ENCODE assay signal across 8 cellular contexts in the genomic region with DNA sequence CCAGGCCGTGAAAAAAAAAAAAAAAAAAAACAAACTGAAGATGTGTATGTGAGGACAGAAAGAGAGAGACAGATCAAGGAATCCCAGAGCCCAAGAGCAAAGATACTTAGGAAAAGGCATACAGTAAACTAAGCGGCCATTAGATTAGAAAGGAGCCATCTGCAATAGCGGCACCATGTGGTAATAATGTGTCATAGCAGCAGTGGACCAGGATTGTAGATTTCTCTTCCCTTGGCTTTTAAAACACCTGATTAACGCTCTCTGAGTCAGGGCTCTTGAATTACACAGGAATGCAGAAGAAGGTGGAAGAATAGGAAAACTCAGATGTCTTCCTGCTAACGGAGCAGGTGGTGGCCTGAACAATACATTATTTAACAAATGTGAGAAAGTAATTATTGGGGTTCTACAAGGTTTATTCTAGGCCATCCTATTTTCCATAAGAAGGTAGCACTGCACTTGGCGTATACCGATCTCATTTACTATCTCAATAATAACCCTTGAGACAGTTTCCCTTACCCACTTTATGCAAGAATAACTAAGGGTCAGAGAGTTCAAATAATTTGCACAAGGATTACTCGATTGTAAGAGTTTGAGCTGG.
DNase-seq lines count a peak whose midpoint lies in the region; ATAC-seq, FAIRE-seq and TF ChIP-seq lines count a peak whose summit lies in the region.

No MANE protein-coding gene starts in this region.

- H3K4me3 Mint-ChIP-seq in stimulated activated naive CD8-positive, alpha-beta T cell treated with anti-CD3 and anti-CD28 coated beads, Interleukin-15, amount 100 ng/mL, for 72 hours: no peak overlapping the region

- no peaks in the 10 kb centered on the region for H3K9me3 ChIP-seq in adrenal gland (replicated peaks in 1 of 3)

- no peaks in the 10 kb centered on the region for H3K9me3 Mint-ChIP-seq in stimulated activated naive CD8-positive, alpha-beta T cell treated with anti-CD3 and anti-CD28 coated beads, Interleukin-15, amount 100 ng/mL, for 72 hours

- H3K27ac Mint-ChIP-seq in stimulated activated naive CD8-positive, alpha-beta T cell treated with anti-CD3 and anti-CD28 coated beads, Interleukin-15, amount 100 ng/mL, for 72 hours: no peak overlapping the region

- peak; percentile 71 for ATAC-seq in HG02973 (IDR thresholded peaks at IDR 0.05; ENCODE audit: unreplicated experiment)
- peak; percentile 45 for ATAC-seq in stimulated activated naive CD8-positive, alpha-beta T cell treated with anti-CD3 and anti-CD28 coated beads, Interleukin-15, amount 100 ng/mL, for 72 hours
- ATAC-seq in HG02588 (IDR thresholded peaks at IDR 0.05; ENCODE audit: unreplicated experiment): no peak

- H3K27me3 ChIP-seq in BJ (ENCODE audit: control insufficient read depth, insufficient read depth, low read length) (peaks cover 8% of the 10 kb centered on the region), adrenal gland (no peaks in the 10 kb centered on the region)

- no peak for TF ChIP-seq POLR2A in adrenal gland (IDR thresholded peaks at IDR 0.05)

- intact Hi-C loops in adrenal gland (cut with DNase I): loop anchor here (2.0 to 5.0 kb wide), 2 partner anchors 249 to 255 kb away; no protein-coding TSS in a partner anchor

- TF ChIP-seq CTCF in BJ (IDR thresholded peaks at IDR 0.05; ENCODE audit: insufficient read depth, low read depth, low read length): peak; percentile 87
- TF ChIP-seq CTCF in adrenal gland (IDR thresholded peaks at IDR 0.05): peak; percentile 62 to 87 (median 80)

- H3K27ac ChIP-seq in adrenal gland: no peak overlapping the region

- 32 to 38% (median 35%) methylated on average over 8 of the region's 8 CpGs for WGBS in adrenal gland, 4 donors

- peaks cover 6% of the 10 kb centered on the region for H3K4me1 Mint-ChIP-seq in stimulated activated naive CD8-positive, alpha-beta T cell treated with anti-CD3 and anti-CD28 coated beads, Interleukin-15, amount 100 ng/mL, for 72 hours

- DNase-seq in BJ (ENCODE audit: low read depth) (no peak), GM18507 (ENCODE audit: extremely low spot score, insufficient read length, low read depth) (no peak), NCI-H2227 (lab: John Stamatoyannopoulos, UW; ENCODE audit: unreplicated experiment) (peak; percentile 43), adrenal gland (peak; percentile 21 to 78 (median 45)), iPS DF 4.7 (ENCODE audit: extremely low read depth, low spot score) (peak; percentile 68)
- DNase-seq in stimulated activated naive CD8-positive, alpha-beta T cell treated with anti-CD3 and anti-CD28 coated beads, Interleukin-15, amount 100 ng/mL, for 72 hours: peak; percentile 8 to 19

- H3K4me1 ChIP-seq in adrenal gland (replicated peaks in 1 of 2): no peaks in the 10 kb centered on the region

- peaks cover 33% of the 10 kb centered on the region for H3K27me3 Mint-ChIP-seq in stimulated activated naive CD8-positive, alpha-beta T cell treated with anti-CD3 and anti-CD28 coated beads, Interleukin-15, amount 100 ng/mL, for 72 hours

- H3K36me3 ChIP-seq in BJ (ENCODE audit: control insufficient read depth, insufficient read depth, low read length) (no peaks in the 10 kb centered on the region), adrenal gland (replicated peaks in 1 of 2) (no peaks in the 10 kb centered on the region)

- H3K4me3 ChIP-seq in BJ (ENCODE audit: low read depth, low read length) (no peak overlapping the region), adrenal gland (no peak overlapping the region)

- POLR2A ChIA-PET in BJ (lab: Charles Lee): no interaction called here

- FAIRE-seq in GM18507 (lab: Jason Lieb, UNC): peak; percentile 81

- CTCF ChIA-PET in BJ (lab: Yijun Ruan, JAX): interaction anchor here (0.6 to 6.8 kb wide), 15 partner anchors 10 to 754 kb away, joined by 3 to 181 read pairs (median 3); no protein-coding TSS in a partner anchor

Comparison
In these comparisons a context has a peak if more than half of its experiments do, and no peak if none do; other contexts are left out.
1. DNase-seq: peak in NCI-H2227 (single experiment), adrenal gland (7 of 7), iPS DF 4.7 (single experiment) and stimulated activated naive CD8-positive, alpha-beta T cell treated with anti-CD3 and anti-CD28 coated beads, Interleukin-15, amount 100 ng/mL, for 72 hours (2 of 2); none in BJ (single experiment) and GM18507 (single experiment).